In the genomic region with DNA sequence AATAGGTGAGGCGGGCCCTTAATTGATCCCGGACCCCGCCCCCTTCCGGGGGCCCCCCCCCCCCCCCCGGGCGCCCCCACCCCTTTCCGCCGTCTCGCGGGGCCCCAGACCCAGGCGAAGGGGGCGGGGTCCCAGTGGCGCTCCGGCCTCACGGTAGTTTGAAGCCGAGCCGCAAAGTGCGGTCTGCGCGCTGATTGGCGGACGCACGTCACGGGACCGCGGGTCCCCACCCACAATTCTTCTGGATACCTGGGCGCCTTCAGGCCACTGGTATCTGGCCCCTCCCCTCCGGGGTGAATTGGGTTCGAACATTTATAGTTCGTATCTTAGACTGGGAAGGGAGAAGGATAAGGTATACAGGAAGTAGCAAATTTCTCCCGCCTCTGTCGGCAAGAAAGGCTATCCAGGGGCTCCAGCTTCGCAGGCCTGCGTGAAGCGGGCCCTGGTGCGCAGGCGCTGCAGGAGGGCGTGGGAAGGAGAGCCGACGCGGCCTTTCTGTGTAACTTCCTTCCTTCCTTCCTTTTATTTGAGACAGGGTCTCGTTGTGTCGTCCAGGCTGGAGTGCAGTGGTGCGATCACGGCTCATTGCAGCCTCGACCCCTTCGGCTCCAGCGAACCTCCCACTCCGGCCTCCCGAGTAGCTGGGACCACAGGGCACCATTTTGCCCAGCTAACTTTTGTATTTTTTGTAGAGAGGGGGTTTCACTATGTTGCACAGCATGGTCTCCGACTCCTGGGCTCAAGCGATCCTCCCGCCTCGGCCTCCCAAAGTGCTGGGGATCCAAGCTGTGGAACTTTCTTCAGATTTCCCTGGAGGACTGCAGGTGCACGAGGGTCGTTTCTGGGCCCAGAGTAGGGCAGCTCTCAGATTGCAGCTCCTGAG, we compare ENCODE assay signal across 8 cellular contexts. TPM values are rescaled to one million over a fixed set of nuclear protein-coding genes. Genes with fewer than 3 reads are reported as not detected.
DNase-seq lines count a peak whose midpoint lies in the region; ATAC-seq and TF ChIP-seq lines count a peak whose summit lies in the region.

No MANE protein-coding gene starts in this region.

- H3K27me3 Mint-ChIP-seq in H9 (ENCODE audit: low read depth): no peaks in the 10 kb centered on the region
- no peaks in the 10 kb centered on the region for H3K27me3 Mint-ChIP-seq in stimulated activated naive CD8-positive, alpha-beta T cell treated with anti-CD3 and anti-CD28 coated beads, Interleukin-15, amount 100 ng/mL, for 72 hours

- H2BK5ac ChIP-seq in H9 (ENCODE audit: insufficient read length, low read length): no peak overlapping the region

- H3K27me3 ChIP-seq in H9 (ENCODE audit: insufficient read depth, low read length) (no peaks in the 10 kb centered on the region), neural cell (ENCODE audit: insufficient read depth, low read depth, low read length) (no peaks in the 10 kb centered on the region)

- no peak overlapping the region for H2AK5ac ChIP-seq in H9 (ENCODE audit: insufficient read length, low read length)

- peaks cover 39 to 47% of the 10 kb centered on the region in 2 experiments for H3K4me1 Mint-ChIP-seq in H9
- peaks cover 42% of the 10 kb centered on the region for H3K4me1 Mint-ChIP-seq in stimulated activated naive CD8-positive, alpha-beta T cell treated with anti-CD3 and anti-CD28 coated beads, Interleukin-15, amount 100 ng/mL, for 72 hours

- peak overlapping the region; percentile 85 to 90 for H3K4me3 Mint-ChIP-seq in H9
- peak overlapping the region; percentile 99 for H3K4me3 Mint-ChIP-seq in stimulated activated naive CD8-positive, alpha-beta T cell treated with anti-CD3 and anti-CD28 coated beads, Interleukin-15, amount 100 ng/mL, for 72 hours

- no peak overlapping the region for H3K56ac ChIP-seq in H9 (ENCODE audit: insufficient read length, low read depth, low read length)

- no peak overlapping the region for H2BK12ac ChIP-seq in H9 (ENCODE audit: insufficient read length, low read depth, low read length)

- peaks cover 25 to 35% (median 34%) of the 10 kb centered on the region in 3 experiments; a peak in 6 of 7 replicates for H3K36me3 Mint-ChIP-seq in H9 (ENCODE audit: insufficient read depth in 1 of 3, low read depth in 3 of 3)

- H3K9ac ChIP-seq in H9 (ENCODE audit: extremely low read depth, insufficient read length, low read length): peak overlapping the region; percentile 67
- H3K9ac ChIP-seq in neural cell (ENCODE audit: low read length): peak overlapping the region; percentile 76

- no peak overlapping the region for H4K5ac ChIP-seq in H9 (ENCODE audit: insufficient read length, low read depth, low read length)

- no peak overlapping the region for H2BK20ac ChIP-seq in H9 (ENCODE audit: low read depth, low read length, poor library complexity, severe bottlenecking)

- TF ChIP-seq RAD21 in neural cell (conservative IDR thresholded peaks at IDR 0.05): peak; percentile 15

- H3K4me3 ChIP-seq in fibroblast of villous mesenchyme (ENCODE audit: low read depth, low read length): peak overlapping the region; percentile 70
- peak overlapping the region; percentile 69 for H3K4me3 ChIP-seq in neural cell (ENCODE audit: low read length)

- H3K79me1 ChIP-seq in H9 (ENCODE audit: insufficient read depth, low read depth, low read length, poor library complexity, severe bottlenecking): no peaks in the 10 kb centered on the region

- H2BK120ac ChIP-seq in H9 (ENCODE audit: low read depth, low read length, poor library complexity, severe bottlenecking): no peak overlapping the region

- H2BK15ac ChIP-seq in H9 (ENCODE audit: low read depth, low read length): no peak overlapping the region

- H3K9me3 ChIP-seq in H9 (ENCODE audit: control insufficient read depth, low read depth, low read length) (no peaks in the 10 kb centered on the region), neural cell (ENCODE audit: low read length) (no peaks in the 10 kb centered on the region)

- H3K4me2 ChIP-seq in H9 (ENCODE audit: insufficient read depth, insufficient read length, low read length) (peak overlapping the region; percentile 74), neural cell (ENCODE audit: low read length) (peak overlapping the region; percentile 15)

- peak overlapping the region; percentile 69 for H3K18ac ChIP-seq in H9 (ENCODE audit: insufficient read length, low read depth, low read length)

- ATAC-seq in stimulated activated naive CD8-positive, alpha-beta T cell treated with anti-CD3 and anti-CD28 coated beads, Interleukin-15, amount 100 ng/mL, for 72 hours: peak; percentile 91

- H3K27ac ChIP-seq in H9 (ENCODE audit: insufficient read length, low read depth, low read length) (peak overlapping the region; percentile 32), neural cell (ENCODE audit: low read length) (peak overlapping the region; percentile 93)

- peaks cover 8% of the 10 kb centered on the region; the same call in 1 of the 2 replicates for H3K4me1 ChIP-seq in H9 (ENCODE audit: insufficient read depth, low read length)

- no peaks in the 10 kb centered on the region for H3K9me2 ChIP-seq in neural cell (ENCODE audit: insufficient read depth, low read length)

- H3K9me3 Mint-ChIP-seq in H9: no peaks in the 10 kb centered on the region; a peak in 1 of 5 replicates
- H3K9me3 Mint-ChIP-seq in stimulated activated naive CD8-positive, alpha-beta T cell treated with anti-CD3 and anti-CD28 coated beads, Interleukin-15, amount 100 ng/mL, for 72 hours: no peaks in the 10 kb centered on the region

- H4K8ac ChIP-seq in H9 (replicated peaks; ENCODE audit: insufficient read length, low read depth, low read length): no peak overlapping the region

- no peaks in the 10 kb centered on the region for H3K36me3 ChIP-seq in neural cell (ENCODE audit: insufficient read depth, low read length)

- H3K27ac Mint-ChIP-seq in H9: peak overlapping the region; percentile 96 to 99 (median 98)
- H3K27ac Mint-ChIP-seq in stimulated activated naive CD8-positive, alpha-beta T cell treated with anti-CD3 and anti-CD28 coated beads, Interleukin-15, amount 100 ng/mL, for 72 hours: peak overlapping the region; percentile 99

- H3K23ac ChIP-seq in H9 (ENCODE audit: insufficient read length, low read depth, low read length): no peak overlapping the region

- DNase-seq in ELR (ENCODE audit: low read depth) (peak; percentile 93), H9 (peak; percentile 98), M059J (ENCODE audit: low read depth) (peak; percentile 95), fibroblast of villous mesenchyme (ENCODE audit: low read depth) (peak; percentile 95)
- DNase-seq in activated effector memory CD4-positive, alpha-beta T cell treated with anti-CD3 and anti-CD28 coated beads, Interleukin-2, amount 50 U/mL, for 16 hours: peak; percentile 99
- DNase-seq in stimulated activated naive CD8-positive, alpha-beta T cell treated with anti-CD3 and anti-CD28 coated beads, Interleukin-15, amount 100 ng/mL, for 72 hours: peak; percentile 97 to 98

- no CpG with 5 or more reads among the region's 56 CpGs for WGBS in H9 (ENCODE audit: extremely low coverage, insufficient read length, low lambda C conversion rate)

- no peak for TF ChIP-seq CTCF in H9 (conservative IDR thresholded peaks at IDR 0.05)
- no peak for TF ChIP-seq CTCF in fibroblast of villous mesenchyme (IDR thresholded peaks at IDR 0.05; ENCODE audit: insufficient read depth, low read depth, low read length)
- no peak for TF ChIP-seq CTCF in neural cell (IDR thresholded peaks at IDR 0.05; ENCODE audit: poor library complexity, severe bottlenecking)

- H4K91ac ChIP-seq in H9 (ENCODE audit: insufficient read length, low read depth, low read length): no peak overlapping the region

- H4K20me1 ChIP-seq in H9 (ENCODE audit: control insufficient read depth, insufficient read depth, insufficient read length) (no peaks in the 10 kb centered on the region), neural cell (ENCODE audit: insufficient read depth) (peaks cover 9% of the 10 kb centered on the region)

- TF ChIP-seq POLR2A in Raji (IDR thresholded peaks at IDR 0.05; ENCODE audit: insufficient read depth, low read depth, low read length): peak; percentile 93

- no peak overlapping the region for H3T11ph ChIP-seq in H9 (ENCODE audit: low read length)

- H3K79me2 ChIP-seq in H9 (ENCODE audit: insufficient read depth, low read length) (peaks cover 14% of the 10 kb centered on the region), neural cell (replicated peaks; ENCODE audit: insufficient read depth, low read length) (peaks cover 38% of the 10 kb centered on the region)

- no peak overlapping the region for H3K4ac ChIP-seq in H9 (ENCODE audit: low read depth, low read length)

- H3K23me2 ChIP-seq in H9 (ENCODE audit: insufficient read length, low read depth, low read length, poor library complexity, severe bottlenecking): peaks cover 4% of the 10 kb centered on the region

- peak; percentile 30 for TF ChIP-seq EP300 in neural cell (conservative IDR thresholded peaks at IDR 0.05; ENCODE audit: poor library complexity, severe bottlenecking)

- peak overlapping the region; percentile 59; the same call in 1 of the 2 replicates for H3K14ac ChIP-seq in H9 (ENCODE audit: insufficient read depth, low read length)

- peaks cover 2% of the 10 kb centered on the region for H3F3A ChIP-seq in neural cell (ENCODE audit: insufficient read depth, low read length, poor library complexity, severe bottlenecking)

- H2AFZ ChIP-seq in H9 (ENCODE audit: low read length) (no peak overlapping the region), neural cell (ENCODE audit: low read depth, low read length) (peak overlapping the region; percentile 93)

TF ChIP-seq in neural cell, 6 proteins besides CTCF, POLR2A, EP300 and RAD21 (continues in another document):
- TF ChIP-seq EZH2 (IDR thresholded peaks at IDR 0.05; ENCODE audit: borderline replicate concordance, insufficient read depth, low read length, poor library complexity, severe bottlenecking) (no peak), MXI1 (conservative IDR thresholded peaks at IDR 0.05; ENCODE audit: poor library complexity, severe bottlenecking) (peak; percentile 4), SMC3 (conservative IDR thresholded peaks at IDR 0.05; ENCODE audit: poor library complexity) (no peak), POLR2AphosphoS5 (IDR thresholded peaks at IDR 0.05) (peak; percentile 54)

RNA-seq across cellular contexts. Expression of gene HMGN1, which starts 0.6 kb away (rescaled TPM):
- total RNA-seq in H9 (2021): 513 and 516 TPM in 2 replicates
- 501 and 579 TPM in 2 replicates for total RNA-seq in M059J (2014; rRNA removed; shearing (Covaris generic))
- 177 and 255 TPM in 2 replicates for total RNA-seq in fibroblast of villous mesenchyme
- polyA plus RNA-seq in neural cell: 1,995 and 2,070 TPM in 2 replicates
- polyA minus RNA-seq in neural cell: 339 and 402 TPM in 2 replicates

RNA-seq across cellular contexts. Expression of gene BRWD1, which starts 36.0 kb away (rescaled TPM):
- total RNA-seq in H9 (2021): 43.4 and 48.4 TPM in 2 replicates
- total RNA-seq in M059J (2014; rRNA removed; shearing (Covaris generic)): 27.8 and 39.5 TPM in 2 replicates
- 48.6 and 75.6 TPM in 2 replicates for total RNA-seq in fibroblast of villous mesenchyme
- 206 and 246 TPM in 2 replicates for polyA plus RNA-seq in neural cell
- polyA minus RNA-seq in neural cell: 320 and 344 TPM in 2 replicates

Comparison
In these comparisons a context has a peak if more than half of its experiments do, and no peak if none do; other contexts are left out.
1. Peak in every context shown above with its lines: DNase-seq, ATAC-seq, H3K4me3 ChIP-seq and H3K27ac ChIP-seq.